ENCODE assay signal across 8 cellular contexts in genomic region chr3:3800685-3801509, GRCh38. TPM values are rescaled to one million over a fixed set of nuclear protein-coding genes. Genes with fewer than 3 reads are reported as not detected.
A peak's percentile ranks its signal among the peaks of the same experiment; 100 is the strongest.
DNase-seq lines count a peak whose midpoint lies in the region; ATAC-seq and TF ChIP-seq lines count a peak whose summit lies in the region.

No MANE protein-coding gene starts in this region.

- no peaks in the 10 kb centered on the region for H3K9me3 ChIP-seq in thymus (ENCODE audit: control insufficient read depth)

- no peak for ATAC-seq in HG02870 (IDR thresholded peaks at IDR 0.05; ENCODE audit: unreplicated experiment)

- DNase-seq in NCI-H82 (lab: John Stamatoyannopoulos, UW) (peak; percentile 23), NCI-H82 treated with DMSO at 0.1 percent for 48 hours (lab: John Stamatoyannopoulos, UW; ENCODE audit: unreplicated experiment) (no peak), dorsolateral prefrontal cortex (peak in 6 of 10 donors; percentile 29 to 59 (median 52)), mesothelial cell of epicardium (ENCODE audit: low spot score in 2 of 2, unreplicated experiment in 2 of 2) (peak; percentile 24 to 65), HCEC 1CT (no peak), NK-92 (lab: John Stamatoyannopoulos, UW; ENCODE audit: unreplicated experiment) (no peak)

- WGBS in thymus: 12% methylated on average over 53 of the region's 53 CpGs

- H3K4me3 Mint-ChIP-seq in mesothelial cell of epicardium: peak overlapping the region; percentile 88

- peaks cover 2% of the 10 kb centered on the region for H3K36me3 ChIP-seq in thymus (ENCODE audit: control insufficient read depth, insufficient read depth)

- H3K27me3 Mint-ChIP-seq in mesothelial cell of epicardium (ENCODE audit: low read depth): peaks cover 14% of the 10 kb centered on the region

- H3K27me3 ChIP-seq in dorsolateral prefrontal cortex (no peaks in the 10 kb centered on the region), thymus (ENCODE audit: control insufficient read depth, insufficient read depth) (no peaks in the 10 kb centered on the region)

- H3K27ac ChIP-seq in dorsolateral prefrontal cortex (peak overlapping the region in 23 of 59 donors; percentile 2 to 88 (median 53)), thymus (ENCODE audit: low read depth) (no peak overlapping the region)

- H3K4me1 ChIP-seq in thymus (ENCODE audit: control insufficient read depth, insufficient read depth, low read length): peaks cover 19% of the 10 kb centered on the region

- H3K9me3 Mint-ChIP-seq in mesothelial cell of epicardium: no peaks in the 10 kb centered on the region

- no peaks in the 10 kb centered on the region for H3K36me3 Mint-ChIP-seq in mesothelial cell of epicardium

- intact Hi-C loops in dorsolateral prefrontal cortex (cut with DNase I): no loop called here

- peak overlapping the region; percentile 47 to 83 (median 72) for H3K4me3 ChIP-seq in dorsolateral prefrontal cortex
- H3K4me3 ChIP-seq in thymus (ENCODE audit: low read length): peak overlapping the region; percentile 80

- H3K27ac Mint-ChIP-seq in mesothelial cell of epicardium: peak overlapping the region; percentile 51

- TF ChIP-seq CTCF in dorsolateral prefrontal cortex (IDR thresholded peaks at IDR 0.05 in 54 of 56, conservative IDR thresholded peaks at IDR 0.05 in 2 of 56; ENCODE audit: low read depth in 1 of 56, partially characterized antibody in 56 of 56) (no peak), mesothelial cell of epicardium (IDR thresholded peaks at IDR 0.05; ENCODE audit: unreplicated experiment) (no peak)

- peaks cover 32% of the 10 kb centered on the region for H3K4me1 Mint-ChIP-seq in mesothelial cell of epicardium

RNA-seq across cellular contexts. Expression of gene LRRN1, which starts 1.7 kb away (rescaled TPM):
- 10 to 100 TPM; 11.3 to 52.5 (median 29.7) TPM for total RNA-seq in dorsolateral prefrontal cortex
- 59.1 to 63.8 TPM (median 60.2 TPM) in 3 replicates for total RNA-seq in mesothelial cell of epicardium
- 5.1 TPM for polyA plus RNA-seq in thymus

Comparison
In these comparisons a context has a peak if more than half of its experiments do, and no peak if none do; other contexts are left out.
1. DNase-seq: peak in NCI-H82 (single experiment), dorsolateral prefrontal cortex (6 of 10) and mesothelial cell of epicardium (2 of 2); none in NCI-H82 treated with DMSO at 0.1 percent for 48 hours (single experiment), HCEC 1CT (single experiment) and NK-92 (single experiment).